In the genomic region with DNA sequence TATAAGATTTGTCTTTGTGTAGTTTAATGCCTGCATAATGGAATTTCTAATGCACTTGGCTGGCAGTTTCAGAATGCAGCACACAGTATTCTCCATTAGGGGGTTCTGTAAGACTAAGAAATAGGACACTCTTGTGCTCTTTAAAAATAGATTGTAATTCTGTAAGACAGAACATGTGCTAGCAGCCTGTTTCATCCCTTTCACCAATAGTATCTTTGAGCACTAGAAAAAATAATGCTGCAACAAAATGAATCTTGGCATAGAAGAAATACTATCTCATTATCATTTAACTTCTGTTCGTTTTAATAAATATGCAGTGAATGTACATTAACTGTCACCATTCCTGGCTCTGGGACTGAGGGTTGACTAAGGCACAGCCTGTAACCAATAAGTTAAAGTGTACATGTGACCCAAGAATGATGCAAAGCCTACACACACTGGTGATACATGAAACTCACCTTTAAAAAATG, we compare ENCODE assay signal across 8 cellular contexts. TPM values are rescaled to one million over a fixed set of nuclear protein-coding genes. Genes with fewer than 3 reads are reported as not detected.
A peak's percentile ranks its signal among the peaks of the same experiment; 100 is the strongest.
DNase-seq lines count a peak whose midpoint lies in the region; ATAC-seq and TF ChIP-seq lines count a peak whose summit lies in the region.

No MANE protein-coding gene starts in this region.

- in situ Hi-C loops in GM13976 (cut with MboI; ENCODE audit: low sequenced_read_pairs, unreplicated experiment) (no loop called here), T47D (cut with HindIII; ENCODE audit: low pct_unique_long_range_greater_than_20kb, low sequenced_read_pairs) (no loop called here)

- H3K4me3 ChIP-seq in A673 (ENCODE audit: low read depth, low read length, poor library complexity, severe bottlenecking) (no peak overlapping the region), upper lobe of right lung (no peak overlapping the region)

- TF ChIP-seq CTCF in A673 (conservative IDR thresholded peaks at IDR 0.05; ENCODE audit: low read depth, low read length) (peak; percentile 76), GM13976 (IDR thresholded peaks at IDR 0.05; ENCODE audit: borderline replicate concordance, control extremely low read depth, extremely low read depth, insufficient read depth, missing control alignments) (peak; percentile 43), upper lobe of right lung (IDR thresholded peaks at IDR 0.05) (peak; percentile 70)

- H3K4me1 ChIP-seq in A673 (ENCODE audit: insufficient read depth, low read length, poor library complexity, severe bottlenecking) (peaks cover 7% of the 10 kb centered on the region), upper lobe of right lung (no peaks in the 10 kb centered on the region)

- BruUV-seq in A673 (replicated peaks; lab: Mats Ljungman, UMichigan): no TSS peak

- DNase-seq in A673 (ENCODE audit: low spot score) (peak; percentile 66), GM13976 (ENCODE audit: low spot score) (no peak), NCI-H748 treated with DMSO at 0.1 percent for 48 hours (lab: John Stamatoyannopoulos, UW) (peak; percentile 89), T47D (ENCODE audit: low read depth in 1 of 2, low spot score in 1 of 2) (peak; percentile 31 to 71), left lobe of liver (ENCODE audit: low spot score) (no peak), upper lobe of right lung (no peak)

- ATAC-seq in HG03280 (IDR thresholded peaks at IDR 0.05; ENCODE audit: unreplicated experiment): peak; percentile 85
- peak; percentile 90 for ATAC-seq in left lobe of liver
- ATAC-seq in upper lobe of right lung: peak; percentile 76
- no peak for ATAC-seq in GM18505 (IDR thresholded peaks at IDR 0.05; ENCODE audit: unreplicated experiment)

- H3K27ac ChIP-seq in A673 (ENCODE audit: low read depth, low read length, poor library complexity, severe bottlenecking) (no peak overlapping the region), upper lobe of right lung (no peak overlapping the region)

- intact Hi-C loops in A673 (cut with micrococcal nuclease; ENCODE audit: unreplicated experiment): loop anchor here (1.0 to 10.0 kb wide), 4 partner anchors 61 to 715 kb away; no protein-coding TSS in a partner anchor
- intact Hi-C loops in upper lobe of right lung (cut with DNase I): loop anchor here (10.0 kb wide), 1 partner anchor 65 kb away; no protein-coding TSS in a partner anchor

- no peak for TF ChIP-seq POLR2A in GM18505 (IDR thresholded peaks at IDR 0.05; ENCODE audit: borderline replicate concordance, extremely low read depth, insufficient read depth, insufficient read length)

- H3K36me3 ChIP-seq in A673 (ENCODE audit: insufficient read depth, low read length, poor library complexity, severe bottlenecking) (no peaks in the 10 kb centered on the region), upper lobe of right lung (no peaks in the 10 kb centered on the region)

- H3K9me3 ChIP-seq in A673 (ENCODE audit: low read depth, low read length, poor library complexity, severe bottlenecking): no peaks in the 10 kb centered on the region
- peaks cover 1% of the 10 kb centered on the region for H3K9me3 ChIP-seq in upper lobe of right lung

- H3K27me3 ChIP-seq in A673 (replicated peaks; ENCODE audit: insufficient read depth, low read depth, low read length, poor library complexity): no peaks in the 10 kb centered on the region
- no peaks in the 10 kb centered on the region for H3K27me3 ChIP-seq in upper lobe of right lung

- POLR2A ChIA-PET in A673 (lab: Charles Lee; ENCODE audit: low non-redundant PET): no interaction called here

- CTCF ChIA-PET in A673 (lab: Charles Lee): interaction anchor here (1.2 kb wide), 1 partner anchor 63 kb away, joined by 4 read pairs; no protein-coding TSS in a partner anchor

RNA-seq across cellular contexts. Expression of a gene that starts 23.8 kb away (rescaled TPM):
- 31.3 and 36.0 TPM in 2 replicates for total RNA-seq in A673 (2021)
- total RNA-seq in left lobe of liver: 15.6 TPM
- 28.0 TPM for total RNA-seq in upper lobe of right lung

Comparison
In these comparisons a context has a peak if more than half of its experiments do, and no peak if none do; other contexts are left out.
1. DNase-seq: peak in A673 (single experiment), NCI-H748 treated with DMSO at 0.1 percent for 48 hours (single experiment) and T47D (2 of 2); none in GM13976 (single experiment), left lobe of liver (single experiment) and upper lobe of right lung (single experiment).
2. Peak in every context shown above with its lines, with median percentiles within 50 percentile points of each other: CTCF ChIP-seq.